In genomic region chr9:75378036-75378435, GRCh38 we compare ENCODE assay signal across 15 cellular contexts.
DNase-seq lines count a peak whose midpoint lies in the region; FAIRE-seq and TF ChIP-seq lines count a peak whose summit lies in the region.
"Had no signal": no experiment of that assay in that cellular context is flagged by ENCODE, and none has a peak within 500 bp of the region (broad histone marks: within the 10 kb centered on the region; RNA-seq: fewer than 3 reads in every experiment).

No MANE protein-coding gene starts in this region.

- POLR2A ChIA-PET in activated CD4-positive, alpha-beta memory T cell treated with anti-CD3 and anti-CD28 coated beads for 36 hours (lab: Charles Lee): no interaction called here

- no peak overlapping the region for H3K9ac ChIP-seq in kidney (ENCODE audit: low read length in 2 of 2)
- H3K9ac ChIP-seq: SK-N-SH had no signal

- H3K9me3 Mint-ChIP-seq in activated CD4-positive, alpha-beta memory T cell treated with anti-CD3 and anti-CD28 coated beads for 36 hours: peaks cover 4% of the 10 kb centered on the region

- no peak overlapping the region for H3K27ac Mint-ChIP-seq in activated CD4-positive, alpha-beta memory T cell treated with anti-CD3 and anti-CD28 coated beads for 36 hours
- H3K27ac Mint-ChIP-seq: naive B cell, WTC11 had no signal

- no peaks in the 10 kb centered on the region for H3K36me3 Mint-ChIP-seq in activated CD4-positive, alpha-beta memory T cell treated with anti-CD3 and anti-CD28 coated beads for 36 hours
- H3K36me3 Mint-ChIP-seq: naive B cell had no signal

- no peaks in the 10 kb centered on the region for H3K27me3 Mint-ChIP-seq in activated CD4-positive, alpha-beta memory T cell treated with anti-CD3 and anti-CD28 coated beads for 36 hours

- TF ChIP-seq CTCF in astrocyte of the spinal cord (IDR thresholded peaks at IDR 0.05; ENCODE audit: low read depth, low read length): no peak
- TF ChIP-seq CTCF in kidney (IDR thresholded peaks at IDR 0.05; ENCODE audit: borderline replicate concordance, extremely low read depth, insufficient read depth): no peak

- H3K4me3 Mint-ChIP-seq in activated CD4-positive, alpha-beta memory T cell treated with anti-CD3 and anti-CD28 coated beads for 36 hours: no peak overlapping the region
- H3K4me3 Mint-ChIP-seq: naive B cell, WTC11 had no signal

- no peaks in the 10 kb centered on the region for H3K4me1 Mint-ChIP-seq in activated CD4-positive, alpha-beta memory T cell treated with anti-CD3 and anti-CD28 coated beads for 36 hours (ENCODE audit: low read depth)
- H3K4me1 Mint-ChIP-seq: naive B cell had no signal

- no peaks in the 10 kb centered on the region for H3K36me3 ChIP-seq in kidney (ENCODE audit: control insufficient read depth in 1 of 2, insufficient read depth in 2 of 2, low read length in 2 of 2)

- H3K9me3 ChIP-seq in kidney (ENCODE audit: control insufficient read depth in 1 of 2, low read length in 2 of 2): no peaks in the 10 kb centered on the region
- H3K9me3 ChIP-seq: SK-N-SH had no signal

- in situ Hi-C loops in astrocyte of the spinal cord (cut with HindIII; ENCODE audit: low sequenced_read_pairs): no loop called here

- CTCF ChIA-PET in activated CD4-positive, alpha-beta memory T cell treated with anti-CD3 and anti-CD28 coated beads for 36 hours (lab: Charles Lee): no interaction called here

- intact Hi-C loops in kidney (cut with DNase I): no loop called here
- intact Hi-C loops in activated CD4-positive, alpha-beta memory T cell treated with anti-CD3 and anti-CD28 coated beads for 36 hours (cut with micrococcal nuclease): no loop called here

- peaks cover 0 to 7% of the 10 kb centered on the region in 2 donors for H3K4me1 ChIP-seq in kidney (ENCODE audit: control insufficient read depth in 1 of 2, insufficient read depth in 1 of 2, low read depth in 1 of 2, low read length in 2 of 2)

- H3K4me3 ChIP-seq in astrocyte of the spinal cord (ENCODE audit: low read depth, low read length) (no peak overlapping the region), kidney (ENCODE audit: low read length in 2 of 2) (no peak overlapping the region)
- H3K4me3 ChIP-seq: smooth muscle cell had no signal

- H3K27ac ChIP-seq in kidney (ENCODE audit: low read depth in 2 of 2, low read length in 2 of 2): no peak overlapping the region

- peak; percentile 2 for DNase-seq in EL
- peak; percentile 68 for DNase-seq in astrocyte of the spinal cord (ENCODE audit: low read depth, low spot score)
- DNase-seq in kidney: peak; percentile 92
- DNase-seq in retina: peak; percentile 75
- no peak for DNase-seq in GDM1 (lab: John Stamatoyannopoulos, UW)
- DNase-seq in activated CD4-positive, alpha-beta memory T cell treated with anti-CD3 and anti-CD28 coated beads for 36 hours: no peak
- DNase-seq in activated CD8-positive, alpha-beta memory T cell treated with anti-CD3 and anti-CD28 coated beads, Interleukin-2, amount 50 U/mL, for 4 hours: no peak
- no peak for DNase-seq in HPDE6-E6E7 (ENCODE audit: extremely low spot score)
- DNase-seq: naive B cell, NCI-H1092 treated with DMSO at 0.1 percent for 48 hours, NCI-H2171 treated with DMSO at 0.1 percent for 48 hours, SK-N-SH, substantia nigra had no signal

- FAIRE-seq in kidney (lab: Jason Lieb, UNC): no peak

Comparison
In these comparisons a context has a peak if more than half of its experiments do, and no peak if none do; other contexts are left out.
1. DNase-seq: peak in EL (single experiment), astrocyte of the spinal cord (single experiment), kidney (single experiment) and retina (single experiment); none in GDM1 (single experiment), activated CD4-positive, alpha-beta memory T cell treated with anti-CD3 and anti-CD28 coated beads for 36 hours (single experiment), activated CD8-positive, alpha-beta memory T cell treated with anti-CD3 and anti-CD28 coated beads, Interleukin-2, amount 50 U/mL, for 4 hours (single experiment) and HPDE6-E6E7 (single experiment).